In the genomic region with DNA sequence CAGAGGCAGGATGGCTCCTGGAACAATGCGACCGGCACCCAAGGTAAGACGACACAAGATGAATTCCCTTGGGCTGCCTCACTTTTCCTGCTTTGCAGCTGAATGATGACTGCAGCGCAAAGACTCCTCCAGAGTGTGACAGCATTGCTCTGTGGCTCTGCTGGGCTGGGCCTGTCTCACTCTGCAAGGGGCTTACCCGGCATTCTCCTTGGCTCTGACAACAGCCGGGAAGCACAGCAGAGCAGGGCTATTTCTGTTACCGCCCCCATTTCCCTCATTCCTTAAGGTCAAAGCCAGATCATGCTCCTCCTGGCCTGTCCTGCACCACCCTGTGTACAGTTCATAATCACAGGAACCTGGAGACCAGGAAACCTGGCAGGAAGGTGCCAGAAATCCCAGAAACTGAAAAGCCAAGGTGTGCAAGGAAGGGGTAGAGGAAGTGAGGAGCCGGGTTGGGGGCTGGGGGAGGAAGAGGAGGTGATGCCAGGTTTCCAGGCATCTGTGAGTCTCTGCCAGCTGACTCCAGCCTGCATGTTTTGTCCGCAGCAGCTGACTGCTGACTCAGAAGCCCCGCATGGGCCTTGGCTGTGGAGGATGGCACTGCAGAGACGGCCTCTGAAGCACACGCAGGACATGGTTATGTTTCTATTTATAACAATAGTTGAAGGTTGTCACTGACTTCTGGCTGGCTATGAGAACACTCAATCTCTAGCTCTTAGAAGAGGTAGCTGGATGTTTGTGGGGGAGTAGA, we compare ENCODE assay signal across 8 cellular contexts.
DNase-seq lines count a peak whose midpoint lies in the region; ATAC-seq and TF ChIP-seq lines count a peak whose summit lies in the region.

No MANE protein-coding gene starts in this region.

- H3K27ac ChIP-seq in stomach smooth muscle (ENCODE audit: low read length) = peak overlapping the region; percentile 80

- TF ChIP-seq CTCF in choroid plexus epithelial cell (conservative IDR thresholded peaks at IDR 0.05; ENCODE audit: low read depth, low read length) = peak; percentile 69

- no peak overlapping the region for H3K4me3 Mint-ChIP-seq in activated T-cell treated with anti-CD3 and anti-CD28 coated beads, Interleukin-2, amount 50 U/mL, for 4 hours

- no peaks in the 10 kb centered on the region for H3K9me3 ChIP-seq in stomach smooth muscle (ENCODE audit: control insufficient read depth in 2 of 2, low read length in 2 of 2)

- H3K4me3 ChIP-seq in choroid plexus epithelial cell (ENCODE audit: low read depth, low read length) = peak overlapping the region; percentile 6
- peak overlapping the region in 1 of 2 donors; percentile 54 for H3K4me3 ChIP-seq in stomach smooth muscle (ENCODE audit: low read length in 2 of 2)

- DNase-seq in ACHN (peak; percentile 76), MV-4-11 (lab: John Stamatoyannopoulos, UW) (peak; percentile 27), choroid plexus epithelial cell (ENCODE audit: low read depth) (peak; percentile 86), left lobe of liver (ENCODE audit: low spot score) (no peak), SKM-1 (lab: John Stamatoyannopoulos, UW; ENCODE audit: unreplicated experiment) (no peak)
- DNase-seq in activated T-cell treated with anti-CD3 and anti-CD28 coated beads, Interleukin-2, amount 50 U/mL, for 4 hours = no peak

- peak overlapping the region; percentile 19 to 51 for H3K9ac ChIP-seq in stomach smooth muscle (ENCODE audit: low read length in 2 of 2)

- H3K4me1 ChIP-seq in stomach smooth muscle (ENCODE audit: control insufficient read depth, insufficient read depth, low read length) = peaks cover 53% of the 10 kb centered on the region

- H3K36me3 Mint-ChIP-seq in activated T-cell treated with anti-CD3 and anti-CD28 coated beads, Interleukin-2, amount 50 U/mL, for 4 hours (ENCODE audit: insufficient read depth) = peaks cover under 1% of the 10 kb centered on the region

- peaks cover 8 to 12% of the 10 kb centered on the region in 2 donors for H3K36me3 ChIP-seq in stomach smooth muscle (ENCODE audit: control insufficient read depth in 2 of 2, insufficient read depth in 2 of 2, low read length in 2 of 2)

- in situ Hi-C loops in ACHN (cut with HindIII; ENCODE audit: low pct_ligation_motif_present, low pct_unique_long_range_greater_than_20kb, low sequenced_read_pairs) = no loop called here

- no peaks in the 10 kb centered on the region for H3K27me3 ChIP-seq in stomach smooth muscle (ENCODE audit: control insufficient read depth in 1 of 2, insufficient read depth in 2 of 2, low read length in 2 of 2)

- H3K9me3 Mint-ChIP-seq in activated T-cell treated with anti-CD3 and anti-CD28 coated beads, Interleukin-2, amount 50 U/mL, for 4 hours = no peaks in the 10 kb centered on the region

- peaks cover 3% of the 10 kb centered on the region for H3K4me1 Mint-ChIP-seq in activated T-cell treated with anti-CD3 and anti-CD28 coated beads, Interleukin-2, amount 50 U/mL, for 4 hours (ENCODE audit: low read depth)

- no peaks in the 10 kb centered on the region for H3K27me3 Mint-ChIP-seq in activated T-cell treated with anti-CD3 and anti-CD28 coated beads, Interleukin-2, amount 50 U/mL, for 4 hours (ENCODE audit: low read depth)

- ATAC-seq in left lobe of liver (peak; percentile 59), GM19397 (IDR thresholded peaks at IDR 0.05; ENCODE audit: unreplicated experiment) (no peak)
- no peak for ATAC-seq in activated T-cell treated with anti-CD3 and anti-CD28 coated beads, Interleukin-2, amount 50 U/mL, for 4 hours

Comparison
In these comparisons a context has a peak if more than half of its experiments do, and no peak if none do; other contexts are left out.
1. DNase-seq: peak in ACHN (single experiment), MV-4-11 (single experiment) and choroid plexus epithelial cell (single experiment); none in left lobe of liver (single experiment), activated T-cell treated with anti-CD3 and anti-CD28 coated beads, Interleukin-2, amount 50 U/mL, for 4 hours (single experiment) and SKM-1 (single experiment).